ENCODE assay signal across 15 cellular contexts in genomic region chr18:38790303-38790702, GRCh38.
DNase-seq lines count a peak whose midpoint lies in the region; ATAC-seq and TF ChIP-seq lines count a peak whose summit lies in the region.
"Had no signal": no experiment of that assay in that cellular context is flagged by ENCODE, and none has a peak within 500 bp of the region (broad histone marks: within the 10 kb centered on the region; RNA-seq: fewer than 3 reads in every experiment).

No MANE protein-coding gene starts in this region.

- H3K36me3 ChIP-seq in mammary epithelial cell (ENCODE audit: insufficient read depth, low read length) (no peaks in the 10 kb centered on the region), testis (ENCODE audit: low read depth, missing control alignments) (no peaks in the 10 kb centered on the region)
- no peaks in the 10 kb centered on the region for H3K36me3 ChIP-seq in effector memory CD4-positive, alpha-beta T cell (ENCODE audit: control insufficient read depth, insufficient read depth, low read length)

- peak; percentile 27 for TF ChIP-seq CTCF in LNCaP clone FGC (IDR thresholded peaks at IDR 0.05; ENCODE audit: control insufficient read depth, extremely low read depth, insufficient read depth)
- peak; percentile 77 to 85 for TF ChIP-seq CTCF in mammary epithelial cell (conservative IDR thresholded peaks at IDR 0.05 in 1 of 2, IDR thresholded peaks at IDR 0.05 in 1 of 2; ENCODE audit: extremely low read depth in 1 of 2, insufficient read depth in 1 of 2, low read depth in 1 of 2, low read length in 2 of 2)
- TF ChIP-seq CTCF in testis (IDR thresholded peaks at IDR 0.05), result peak in 1 of 3 experiments; percentile 14

- in situ Hi-C loops in mammary epithelial cell (cut with MboI; ENCODE audit: low sequenced_read_pairs in 2 of 2), result loop anchor here in 1 of 2 donors (10.0 kb wide), 1 partner anchor 246 kb away; no protein-coding TSS in a partner anchor

- H3K4me2 ChIP-seq in mammary epithelial cell (ENCODE audit: insufficient read depth, low read depth, low read length), result no peak overlapping the region

- H3K27me3 ChIP-seq in mammary epithelial cell (ENCODE audit: insufficient read depth, low read length) (no peaks in the 10 kb centered on the region), testis (no peaks in the 10 kb centered on the region)
- no peaks in the 10 kb centered on the region for H3K27me3 ChIP-seq in effector memory CD4-positive, alpha-beta T cell (replicated peaks; ENCODE audit: control insufficient read depth, insufficient read depth, low read length, poor library complexity, severe bottlenecking)

- intact Hi-C loops in mammary epithelial cell (cut with micrococcal nuclease) (loop anchor here (1.0 to 10.0 kb wide), 4 partner anchors 245 to 1013 kb away; no protein-coding TSS in a partner anchor), testis (cut with DNase I; ENCODE audit: low total_unique reads) (no loop called here)

- BruUV-seq in mammary epithelial cell (replicated peaks; lab: Mats Ljungman, UMichigan), result no TSS peak

- H4K20me1 ChIP-seq in mammary epithelial cell (ENCODE audit: insufficient read depth, low read length), result no peaks in the 10 kb centered on the region

- H3K36me3 Mint-ChIP-seq in activated naive CD8-positive, alpha-beta T cell treated with anti-CD3 and anti-CD28 coated beads, Interleukin-2, amount 50 U/mL, for 24 hours (ENCODE audit: low read depth), result no peaks in the 10 kb centered on the region
- no peaks in the 10 kb centered on the region for H3K36me3 Mint-ChIP-seq in activated naive CD8-positive, alpha-beta T cell treated with anti-CD3 and anti-CD28 coated beads for 36 hours

- H2AFZ ChIP-seq in mammary epithelial cell (ENCODE audit: low read depth, low read length), result no peak overlapping the region
- H2AFZ ChIP-seq: parathyroid adenoma had no signal

- H3K4me1 ChIP-seq in mammary epithelial cell (ENCODE audit: insufficient read depth, low read length) (no peaks in the 10 kb centered on the region), testis (no peaks in the 10 kb centered on the region)
- H3K4me1 ChIP-seq in effector memory CD4-positive, alpha-beta T cell (ENCODE audit: control insufficient read depth, insufficient read depth, low read length, poor library complexity, severe bottlenecking), result no peaks in the 10 kb centered on the region
- H3K4me1 ChIP-seq: parathyroid adenoma had no signal

- peaks cover 4% of the 10 kb centered on the region for H3K9me3 Mint-ChIP-seq in activated naive CD8-positive, alpha-beta T cell treated with anti-CD3 and anti-CD28 coated beads, Interleukin-2, amount 50 U/mL, for 24 hours
- H3K9me3 Mint-ChIP-seq in activated naive CD8-positive, alpha-beta T cell treated with anti-CD3 and anti-CD28 coated beads for 36 hours, result no peaks in the 10 kb centered on the region

- dilution Hi-C loops in mammary epithelial cell (cut with HindIII; ENCODE audit: low sequenced_read_pairs), result no loop called here

- DNase-seq in activated naive CD8-positive, alpha-beta T cell treated with anti-CD3 and anti-CD28 coated beads, Interleukin-2, amount 50 U/mL, for 24 hours, result peak; percentile 2
- no peak for DNase-seq in activated naive CD8-positive, alpha-beta T cell treated with anti-CD3 and anti-CD28 coated beads for 36 hours
- DNase-seq in LNCaP clone FGC (ENCODE audit: low read depth), result no peak
- peak; percentile 21 for DNase-seq in mammary epithelial cell
- peak; percentile 20 for DNase-seq in testis
- no peak for DNase-seq in effector memory CD4-positive, alpha-beta T cell
- no peak for DNase-seq in NCI-H446 treated with DMSO at 0.1 percent for 48 hours (lab: John Stamatoyannopoulos, UW)
- DNase-seq: activated naive CD4-positive, alpha-beta T cell; DMS79; effector CD8-positive, alpha-beta T cell; foreskin melanocyte; NCI-H1105; NCI-H2227 treated with DMSO at 0.1 percent for 48 hours had no signal

- no peaks in the 10 kb centered on the region for H3K9me3 ChIP-seq in mammary epithelial cell (replicated peaks; ENCODE audit: insufficient read depth, low read length)
- H3K9me3 ChIP-seq in testis, result no peaks in the 10 kb centered on the region
- no peaks in the 10 kb centered on the region for H3K9me3 ChIP-seq in effector memory CD4-positive, alpha-beta T cell (ENCODE audit: control insufficient read depth, low read length)

- no peak overlapping the region for H3K27ac ChIP-seq in mammary epithelial cell (ENCODE audit: insufficient read depth, low read depth, low read length)
- H3K27ac ChIP-seq in testis, result no peak overlapping the region
- no peak overlapping the region for H3K27ac ChIP-seq in effector memory CD4-positive, alpha-beta T cell (ENCODE audit: insufficient read depth, low read length, poor library complexity, severe bottlenecking)
- H3K27ac ChIP-seq: parathyroid adenoma had no signal

- H3K4me1 Mint-ChIP-seq in activated naive CD8-positive, alpha-beta T cell treated with anti-CD3 and anti-CD28 coated beads, Interleukin-2, amount 50 U/mL, for 24 hours, result no peaks in the 10 kb centered on the region
- no peaks in the 10 kb centered on the region for H3K4me1 Mint-ChIP-seq in activated naive CD8-positive, alpha-beta T cell treated with anti-CD3 and anti-CD28 coated beads for 36 hours

- ATAC-seq in activated naive CD8-positive, alpha-beta T cell treated with anti-CD3 and anti-CD28 coated beads, Interleukin-2, amount 50 U/mL, for 24 hours, result no peak
- ATAC-seq in GM21529 (IDR thresholded peaks at IDR 0.05; ENCODE audit: unreplicated experiment), result no peak

- no peak overlapping the region for H3K9ac ChIP-seq in mammary epithelial cell (ENCODE audit: insufficient read depth, low read length)
- H3K9ac ChIP-seq: parathyroid adenoma had no signal

- CTCF ChIA-PET in mammary epithelial cell (lab: Charles Lee; ENCODE audit: low non-redundant PET), result interaction anchor here (0.5 kb wide), 1 partner anchor 784 kb away, joined by 3 read pairs; no protein-coding TSS in a partner anchor

- H3K27me3 Mint-ChIP-seq in activated naive CD8-positive, alpha-beta T cell treated with anti-CD3 and anti-CD28 coated beads, Interleukin-2, amount 50 U/mL, for 24 hours, result no peaks in the 10 kb centered on the region
- no peaks in the 10 kb centered on the region for H3K27me3 Mint-ChIP-seq in activated naive CD8-positive, alpha-beta T cell treated with anti-CD3 and anti-CD28 coated beads for 36 hours

- WGBS in mammary epithelial cell (ENCODE audit: low coverage, missing lambda C conversion rate), result 0% methylated on average over 1 of the region's 1 CpG
- 68% methylated on average over 1 of the region's 1 CpG for WGBS in testis, 2 donors

- no peaks in the 10 kb centered on the region for H3K79me2 ChIP-seq in mammary epithelial cell (ENCODE audit: insufficient read depth, low read length)
- H3K79me2 ChIP-seq: parathyroid adenoma had no signal

- no peak overlapping the region for H3K4me3 Mint-ChIP-seq in activated naive CD8-positive, alpha-beta T cell treated with anti-CD3 and anti-CD28 coated beads, Interleukin-2, amount 50 U/mL, for 24 hours
- no peak overlapping the region for H3K4me3 Mint-ChIP-seq in activated naive CD8-positive, alpha-beta T cell treated with anti-CD3 and anti-CD28 coated beads for 36 hours

- no peak for TF ChIP-seq POLR2A in testis (IDR thresholded peaks at IDR 0.05)

- H3K4me3 ChIP-seq in LNCaP clone FGC (ENCODE audit: low read depth, low read length) (no peak overlapping the region), mammary epithelial cell (replicated peaks in 1 of 3; ENCODE audit: insufficient read depth in 1 of 3, low read depth in 2 of 3, low read length in 3 of 3) (no peak overlapping the region), testis (no peak overlapping the region)
- no peak overlapping the region for H3K4me3 ChIP-seq in effector memory CD4-positive, alpha-beta T cell (ENCODE audit: insufficient read depth, low read depth, low read length, poor library complexity, severe bottlenecking)

- no peak overlapping the region for H3K27ac Mint-ChIP-seq in activated naive CD8-positive, alpha-beta T cell treated with anti-CD3 and anti-CD28 coated beads, Interleukin-2, amount 50 U/mL, for 24 hours
- H3K27ac Mint-ChIP-seq in activated naive CD8-positive, alpha-beta T cell treated with anti-CD3 and anti-CD28 coated beads for 36 hours, result no peak overlapping the region

Comparison
In these comparisons a context has a peak if more than half of its experiments do, and no peak if none do; other contexts are left out.
1. DNase-seq: peak in activated naive CD8-positive, alpha-beta T cell treated with anti-CD3 and anti-CD28 coated beads, Interleukin-2, amount 50 U/mL, for 24 hours (single experiment), mammary epithelial cell (single experiment) and testis (single experiment); none in activated naive CD8-positive, alpha-beta T cell treated with anti-CD3 and anti-CD28 coated beads for 36 hours (single experiment), LNCaP clone FGC (single experiment), effector memory CD4-positive, alpha-beta T cell (0 of 3) and NCI-H446 treated with DMSO at 0.1 percent for 48 hours (single experiment).